2 cellular contexts compared by ENCODE assay signal in the genomic region with DNA sequence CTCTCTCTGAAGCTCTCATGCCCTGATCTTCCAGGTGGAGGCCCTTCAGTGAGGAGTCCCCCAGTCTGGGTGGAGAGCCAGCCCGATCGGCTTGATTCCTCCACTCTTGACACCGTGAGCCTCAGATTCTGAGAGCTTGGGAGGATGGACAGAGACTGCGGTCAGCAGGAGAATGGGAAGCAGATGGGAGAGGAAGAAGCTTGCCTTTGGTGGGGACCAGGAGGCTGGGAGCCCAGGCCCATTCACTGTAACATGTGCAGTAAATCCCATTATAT.
TF ChIP-seq lines count a peak whose summit lies in the region.

No MANE protein-coding gene starts in this region.

TF ChIP-seq in SK-N-SH, 30 proteins besides CTCF, POLR2A, EP300 and RAD21 (continued from another document):
- TF ChIP-seq, protein P1, sequence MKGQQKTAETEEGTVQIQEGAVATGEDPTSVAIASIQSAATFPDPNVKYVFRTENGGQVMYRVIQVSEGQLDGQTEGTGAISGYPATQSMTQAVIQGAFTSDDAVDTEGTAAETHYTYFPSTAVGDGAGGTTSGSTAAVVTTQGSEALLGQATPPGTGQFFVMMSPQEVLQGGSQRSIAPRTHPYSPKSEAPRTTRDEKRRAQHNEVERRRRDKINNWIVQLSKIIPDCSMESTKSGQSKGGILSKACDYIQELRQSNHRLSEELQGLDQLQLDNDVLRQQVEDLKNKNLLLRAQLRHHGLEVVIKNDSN (IDR thresholded peaks at IDR 0.05; ENCODE audit: borderline replicate concordance, low read depth): no peak
- TF ChIP-seq MEF2A (IDR thresholded peaks at IDR 0.05; ENCODE audit: borderline replicate concordance, low read depth): no peak
- TF ChIP-seq CHD2 (IDR thresholded peaks at IDR 0.05; ENCODE audit: low read length, partially characterized antibody): no peak
- no peak for TF ChIP-seq JUND (IDR thresholded peaks at IDR 0.05)
- no peak for TF ChIP-seq ELF1 (IDR thresholded peaks at IDR 0.05)
- no peak for TF ChIP-seq TAF1 (IDR thresholded peaks at IDR 0.05; ENCODE audit: borderline replicate concordance, low read depth, low read length)
- no peak for TF ChIP-seq POLR2AphosphoS5 (IDR thresholded peaks at IDR 0.05; ENCODE audit: low read depth, low read length)
- no peak for TF ChIP-seq TEAD4 (IDR thresholded peaks at IDR 0.05; ENCODE audit: borderline replicate concordance, insufficient read depth)
- TF ChIP-seq RFX5 (IDR thresholded peaks at IDR 0.05; ENCODE audit: low read length): no peak

TF ChIP-seq in SK-N-SH treated with all-trans-retinoic acid at 6 μM for 48 hours, 23 proteins besides CTCF, POLR2A, EP300 and RAD21 (continued from another document):
- no peak for TF ChIP-seq RARB (CRISPR knock-in tag; IDR thresholded peaks at IDR 0.05)
- TF ChIP-seq CSDC2 (CRISPR knock-in tag; IDR thresholded peaks at IDR 0.05): no peak
- TF ChIP-seq TCF4 (CRISPR knock-in tag; IDR thresholded peaks at IDR 0.05; ENCODE audit: borderline replicate concordance): no peak
- TF ChIP-seq ESRRG (CRISPR knock-in tag; IDR thresholded peaks at IDR 0.05): no peak
- no peak for TF ChIP-seq OSR1 (CRISPR knock-in tag; IDR thresholded peaks at IDR 0.05)
- TF ChIP-seq ZC3H10 (CRISPR knock-in tag; IDR thresholded peaks at IDR 0.05): no peak
- TF ChIP-seq, protein P2, sequence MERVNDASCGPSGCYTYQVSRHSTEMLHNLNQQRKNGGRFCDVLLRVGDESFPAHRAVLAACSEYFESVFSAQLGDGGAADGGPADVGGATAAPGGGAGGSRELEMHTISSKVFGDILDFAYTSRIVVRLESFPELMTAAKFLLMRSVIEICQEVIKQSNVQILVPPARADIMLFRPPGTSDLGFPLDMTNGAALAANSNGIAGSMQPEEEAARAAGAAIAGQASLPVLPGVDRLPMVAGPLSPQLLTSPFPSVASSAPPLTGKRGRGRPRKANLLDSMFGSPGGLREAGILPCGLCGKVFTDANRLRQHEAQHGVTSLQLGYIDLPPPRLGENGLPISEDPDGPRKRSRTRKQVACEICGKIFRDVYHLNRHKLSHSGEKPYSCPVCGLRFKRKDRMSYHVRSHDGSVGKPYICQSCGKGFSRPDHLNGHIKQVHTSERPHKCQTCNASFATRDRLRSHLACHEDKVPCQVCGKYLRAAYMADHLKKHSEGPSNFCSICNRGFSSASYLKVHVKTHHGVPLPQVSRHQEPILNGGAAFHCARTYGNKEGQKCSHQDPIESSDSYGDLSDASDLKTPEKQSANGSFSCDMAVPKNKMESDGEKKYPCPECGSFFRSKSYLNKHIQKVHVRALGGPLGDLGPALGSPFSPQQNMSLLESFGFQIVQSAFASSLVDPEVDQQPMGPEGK (CRISPR knock-in tag; IDR thresholded peaks at IDR 0.05; ENCODE audit: borderline replicate concordance): no peak
TF ChIP-seq in SK-N-SH treated with all-trans-retinoic acid at 6 μM for 48 hours: peak in this region for 0.
